In the genomic region with DNA sequence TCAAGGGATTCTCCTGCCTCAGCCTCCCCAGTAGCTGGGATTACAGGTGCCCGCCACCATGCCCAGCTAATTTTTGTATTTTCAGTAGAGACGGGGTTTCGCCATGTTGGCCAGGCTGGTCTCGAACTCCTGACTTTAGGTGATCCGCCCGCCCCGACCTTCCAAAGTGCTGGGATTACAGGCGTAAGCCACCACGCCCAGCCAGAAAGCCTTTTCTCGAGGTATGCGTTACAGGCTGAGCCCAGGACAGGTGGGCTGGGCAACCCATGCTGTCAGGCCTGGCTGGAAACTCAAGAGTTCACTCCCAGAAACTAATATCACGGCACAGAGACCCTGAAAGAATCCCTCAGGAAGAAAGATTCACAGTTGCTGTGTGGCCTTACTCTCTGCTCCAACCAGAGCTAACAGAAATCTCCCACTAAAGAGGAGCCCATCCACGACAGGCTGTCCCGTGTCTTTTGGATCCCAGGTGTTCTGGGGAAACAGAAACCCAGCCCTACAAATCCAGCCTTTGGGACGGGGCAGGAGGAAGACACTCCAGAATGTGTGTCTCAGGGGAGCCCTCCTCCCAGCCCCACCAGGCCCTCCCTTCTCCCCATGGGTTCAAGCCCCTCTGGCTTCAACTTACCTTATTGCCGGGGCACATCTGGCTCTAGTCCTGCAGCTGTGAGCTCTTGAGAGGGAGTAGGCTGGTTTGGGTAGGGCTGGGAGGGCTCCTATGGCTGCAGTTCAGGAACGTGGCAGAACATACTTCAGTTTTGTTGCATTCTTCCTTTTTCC, we compare ENCODE assay signal across 25 cellular contexts. TPM values are rescaled to one million over a fixed set of nuclear protein-coding genes. Genes with fewer than 3 reads are reported as not detected.
"Had no signal": no experiment of that assay in that cellular context is flagged by ENCODE, and none has a peak within 500 bp of the region (broad histone marks: within the 10 kb centered on the region; RNA-seq: fewer than 3 reads in every experiment).

Gene TIFAB (minus strand): TSS at position 771 of the 780 bp plus-strand sequence. CDS start 2,412 bp downstream, outside the sequence.

- H3K4me1 ChIP-seq: parathyroid adenoma had no signal

- H3K36me3 ChIP-seq: heart right ventricle, lower lobe of right lung, spleen, thoracic aorta had no signal

- H3K4me1 Mint-ChIP-seq: activated naive CD8-positive, alpha-beta T cell treated with anti-CD3 and anti-CD28 coated beads for 36 hours; T-helper 17 cell had no signal

- ATAC-seq: activated CD8-positive, alpha-beta T cell treated with anti-CD3 and anti-CD28 coated beads, Interleukin-2, amount 10 ng/mL, durations not matched to agents 7 days and 5 days; heart right ventricle; lower lobe of right lung; T-helper 17 cell had no signal

- H3K4me3 Mint-ChIP-seq: activated CD8-positive, alpha-beta T cell treated with anti-CD3 and anti-CD28 coated beads, Interleukin-2, amount 10 ng/mL, durations not matched to agents 7 days and 5 days; activated naive CD8-positive, alpha-beta T cell treated with anti-CD3 and anti-CD28 coated beads for 36 hours; activated T-helper 1 cell treated with anti-CD3 and anti-CD28 coated beads, Interleukin-12 subunit alpha, Interleukin-12 subunit beta, Interleukin-2, Interleukin-4 antibody, amounts not matched to agents 30 ng/mL and 10 ng/mL and 1 ng/mL, durations not matched to agents 14 hours and 24 hours and 36 hours; naive B cell; T-helper 17 cell; type B pancreatic cell had no signal

- H3K27ac ChIP-seq: lower lobe of right lung, parathyroid adenoma, spleen, thoracic aorta had no signal

- DNase-seq: activated CD4-positive, alpha-beta T cell treated with anti-CD3 and anti-CD28 coated beads for 48 hours; activated CD4-positive, CD25-positive, alpha-beta regulatory T cell; activated CD8-positive, alpha-beta T cell treated with anti-CD3 and anti-CD28 coated beads, Interleukin-2, amount 10 ng/mL, durations not matched to agents 7 days and 5 days; activated naive CD8-positive, alpha-beta T cell treated with anti-CD3 and anti-CD28 coated beads for 36 hours; cerebellar nuclear complex; effector CD4-positive, alpha-beta T cell; erythroblast; foreskin fibroblast; heart right ventricle; lower lobe of right lung; mesendoderm; naive B cell; stimulated activated CD4-positive, alpha-beta T cell treated with anti-CD3 and anti-CD28 coated beads, Interleukin-4, amount 100 ng/mL, for 1 hour; stimulated activated naive CD4-positive, alpha-beta T cell; T-helper 17 cell had no signal

- H3K27me3 Mint-ChIP-seq: activated naive CD8-positive, alpha-beta T cell treated with anti-CD3 and anti-CD28 coated beads for 36 hours had no signal

- H3K4me3 ChIP-seq: lower lobe of right lung, spleen, thoracic aorta had no signal

- H3K27ac Mint-ChIP-seq: activated CD8-positive, alpha-beta T cell treated with anti-CD3 and anti-CD28 coated beads, Interleukin-2, amount 10 ng/mL, durations not matched to agents 7 days and 5 days; activated naive CD8-positive, alpha-beta T cell treated with anti-CD3 and anti-CD28 coated beads for 36 hours; activated T-helper 1 cell treated with anti-CD3 and anti-CD28 coated beads, Interleukin-12 subunit alpha, Interleukin-12 subunit beta, Interleukin-2, Interleukin-4 antibody, amounts not matched to agents 30 ng/mL and 10 ng/mL and 1 ng/mL, durations not matched to agents 14 hours and 24 hours and 36 hours; T-helper 17 cell; type B pancreatic cell had no signal

- H3K9me3 ChIP-seq: heart right ventricle, lower lobe of right lung, spleen, thoracic aorta had no signal

- H3K36me3 Mint-ChIP-seq: activated naive CD8-positive, alpha-beta T cell treated with anti-CD3 and anti-CD28 coated beads for 36 hours; type B pancreatic cell had no signal

- H3K9me3 Mint-ChIP-seq: activated naive CD8-positive, alpha-beta T cell treated with anti-CD3 and anti-CD28 coated beads for 36 hours; activated T-helper 1 cell treated with anti-CD3 and anti-CD28 coated beads, Interleukin-12 subunit alpha, Interleukin-12 subunit beta, Interleukin-2, Interleukin-4 antibody, amounts not matched to agents 30 ng/mL and 10 ng/mL and 1 ng/mL, durations not matched to agents 14 hours and 24 hours and 36 hours; type B pancreatic cell had no signal

- H3K9ac ChIP-seq: parathyroid adenoma had no signal

RNA-seq across cellular contexts. Expression of gene TIFAB, which starts in this region (rescaled TPM):
- total RNA-seq: activated CD8-positive, alpha-beta T cell treated with anti-CD3 and anti-CD28 coated beads, Interleukin-2, amount 10 ng/mL, durations not matched to agents 7 days and 5 days; activated naive CD8-positive, alpha-beta T cell treated with anti-CD3 and anti-CD28 coated beads for 36 hours; activated T-helper 1 cell treated with anti-CD3 and anti-CD28 coated beads, Interleukin-12 subunit alpha, Interleukin-12 subunit beta, Interleukin-2, Interleukin-4 antibody, amounts not matched to agents 30 ng/mL and 10 ng/mL and 1 ng/mL, durations not matched to agents 14 hours and 24 hours and 36 hours; bronchial epithelial cell; fibroblast of lung; renal cortical epithelial cell; thoracic aorta had no signal
- polyA plus RNA-seq: fibroblast of lung, keratinocyte, neural cell had no signal
